Comparison of ENCODE assay signal across 11 cellular contexts in the genomic region with DNA sequence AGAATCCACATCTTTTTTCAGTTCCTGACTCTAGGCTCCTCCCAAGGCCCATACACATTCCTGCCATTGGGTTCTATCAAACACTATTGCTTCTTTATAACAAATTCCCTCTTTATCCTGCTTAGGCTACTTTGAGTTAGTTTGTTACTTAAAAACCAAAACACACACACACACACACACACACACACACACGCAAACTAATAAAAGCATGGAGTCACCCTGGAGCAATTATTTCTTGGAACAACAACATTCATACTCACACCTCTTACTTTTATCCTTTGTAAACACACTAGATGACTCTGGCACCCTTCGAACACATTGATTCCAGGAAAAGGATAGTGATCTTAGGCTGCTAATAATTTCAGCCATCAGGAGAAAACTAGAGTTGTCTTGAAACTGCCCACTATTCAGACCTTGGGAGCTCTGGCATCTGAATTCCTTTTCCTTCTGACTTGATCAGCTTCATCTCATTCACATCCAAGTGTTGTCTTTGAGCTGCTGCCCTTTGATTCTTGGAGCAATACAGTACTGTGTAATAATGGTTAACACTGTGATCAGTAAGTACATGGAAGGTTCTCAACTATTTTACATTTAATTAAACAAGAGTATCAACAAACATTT. TPM values are rescaled to one million over a fixed set of nuclear protein-coding genes. Genes with fewer than 3 reads are reported as not detected.
A peak's percentile ranks its signal among the peaks of the same experiment; 100 is the strongest.
DNase-seq lines count a peak whose midpoint lies in the region; ATAC-seq and TF ChIP-seq lines count a peak whose summit lies in the region.
"Had no signal": no experiment of that assay in that cellular context is flagged by ENCODE, and none has a peak within 500 bp of the region (broad histone marks: within the 10 kb centered on the region; RNA-seq: fewer than 3 reads in every experiment).

No MANE protein-coding gene starts in this region.

- H3K27me3 ChIP-seq in subcutaneous abdominal adipose tissue (ENCODE audit: control insufficient read depth in 5 of 5, insufficient read depth in 4 of 5, low read length in 5 of 5): no peaks in the 10 kb centered on the region

- H3K27me3 Mint-ChIP-seq in brain: peaks cover 13% of the 10 kb centered on the region
- H3K27me3 Mint-ChIP-seq: activated naive CD8-positive, alpha-beta T cell treated with anti-CD3 and anti-CD28 coated beads, Interleukin-2, amount 10 ng/mL, durations not matched to agents 7 days and 5 days had no signal

- H3K27ac ChIP-seq in HEK293 (ENCODE audit: extremely low read depth, low read depth, low read length): peak overlapping the region; percentile 1; the same call in 1 of the 2 replicates
- H3K27ac ChIP-seq in subcutaneous abdominal adipose tissue (ENCODE audit: low read depth, low read length): peak overlapping the region; percentile 47
- H3K27ac ChIP-seq: VCaP had no signal

- DNase-seq in kidney tubule cell (ENCODE audit: low spot score): peak; percentile 6
- no peak for DNase-seq in activated effector memory CD4-positive, alpha-beta T cell treated with anti-CD3 and anti-CD28 coated beads, Interleukin-2, amount 50 U/mL, for 16 hours
- DNase-seq: activated naive CD8-positive, alpha-beta T cell treated with anti-CD3 and anti-CD28 coated beads, Interleukin-2, amount 10 ng/mL, durations not matched to agents 7 days and 5 days; NCI-H345 had no signal

- ATAC-seq in HG03521 (IDR thresholded peaks at IDR 0.05; ENCODE audit: unreplicated experiment) (no peak), HG02623 (IDR thresholded peaks at IDR 0.05; ENCODE audit: unreplicated experiment) (no peak), HG03159 (IDR thresholded peaks at IDR 0.05; ENCODE audit: unreplicated experiment) (no peak)

- CTCF ChIA-PET in HEK293 (lab: Yijun Ruan, JAX): no interaction called here

- H3K36me3 ChIP-seq in HEK293 (ENCODE audit: control insufficient read depth in 2 of 2, insufficient read depth in 1 of 2, low read length in 2 of 2) (no peaks in the 10 kb centered on the region), subcutaneous abdominal adipose tissue (ENCODE audit: control insufficient read depth in 5 of 5, insufficient read depth in 5 of 5, low read length in 5 of 5) (no peaks in the 10 kb centered on the region)

- H3K4me3 Mint-ChIP-seq in brain: peak overlapping the region in 3 of 5 experiments; percentile 18 to 80 (median 79)
- H3K4me3 Mint-ChIP-seq: activated naive CD8-positive, alpha-beta T cell treated with anti-CD3 and anti-CD28 coated beads, Interleukin-2, amount 10 ng/mL, durations not matched to agents 7 days and 5 days had no signal

- H3K9me3 Mint-ChIP-seq in brain: no peaks in the 10 kb centered on the region
- H3K9me3 Mint-ChIP-seq: activated naive CD8-positive, alpha-beta T cell treated with anti-CD3 and anti-CD28 coated beads, Interleukin-2, amount 10 ng/mL, durations not matched to agents 7 days and 5 days had no signal

- H3K9ac ChIP-seq in subcutaneous abdominal adipose tissue (ENCODE audit: low read length in 5 of 5): peak overlapping the region in 1 of 5 donors; percentile 46

- TF ChIP-seq CTCF in HEK293 (tag by site-specific recombination; IDR thresholded peaks at IDR 0.05) (no peak), brain (conservative IDR thresholded peaks at IDR 0.05) (no peak)

- H3K4me1 Mint-ChIP-seq in brain: peaks cover 27% of the 10 kb centered on the region

- H3K36me3 Mint-ChIP-seq in brain: peaks cover 4% of the 10 kb centered on the region
- H3K36me3 Mint-ChIP-seq: activated naive CD8-positive, alpha-beta T cell treated with anti-CD3 and anti-CD28 coated beads, Interleukin-2, amount 10 ng/mL, durations not matched to agents 7 days and 5 days had no signal

- POLR2A ChIA-PET in HEK293 (lab: Yijun Ruan, JAX): no interaction called here

- H3K9me3 ChIP-seq in HEK293 (ENCODE audit: control insufficient read depth, insufficient read depth, low read depth, low read length): no peaks in the 10 kb centered on the region
- H3K9me3 ChIP-seq in subcutaneous abdominal adipose tissue (ENCODE audit: control insufficient read depth in 5 of 5, low read length in 5 of 5): no peaks in the 10 kb centered on the region

- H3K27ac Mint-ChIP-seq in brain: peak overlapping the region in 4 of 5 experiments; percentile 13 to 94 (median 89)
- H3K27ac Mint-ChIP-seq: activated naive CD8-positive, alpha-beta T cell treated with anti-CD3 and anti-CD28 coated beads, Interleukin-2, amount 10 ng/mL, durations not matched to agents 7 days and 5 days had no signal

- H3K4me3 ChIP-seq in HEK293 (ENCODE audit: low read depth, low read length) (no peak overlapping the region), subcutaneous abdominal adipose tissue (ENCODE audit: low read depth in 1 of 5, low read length in 5 of 5) (no peak overlapping the region)

- no peaks in the 10 kb centered on the region for H3K4me1 ChIP-seq in HEK293 (ENCODE audit: control insufficient read depth, insufficient read depth, low read length)
- H3K4me1 ChIP-seq in subcutaneous abdominal adipose tissue (ENCODE audit: control insufficient read depth in 5 of 5, insufficient read depth in 5 of 5, low read length in 5 of 5): peaks cover 3 to 21% (median 15%) of the 10 kb centered on the region in 5 donors

TF ChIP-seq in HEK293, 187 proteins besides CTCF, POLR2A, EP300 and RAD21:
- TF ChIP-seq ZBTB20 (tag by site-specific recombination; IDR thresholded peaks at IDR 0.05) (peak; percentile 78), ZNF423 (tag by site-specific recombination; IDR thresholded peaks at IDR 0.05) (no peak), PRDM1 (tag by site-specific recombination; IDR thresholded peaks at IDR 0.05) (no peak), ZBTB17 (tag by site-specific recombination; IDR thresholded peaks at IDR 0.05) (peak; percentile 55; the same call in 1 of the 2 replicates), ZNF335 (tag by site-specific recombination; conservative IDR thresholded peaks at IDR 0.05) (peak; percentile 23; the same call in 1 of the 2 replicates)
- TF ChIP-seq, protein P1, sequence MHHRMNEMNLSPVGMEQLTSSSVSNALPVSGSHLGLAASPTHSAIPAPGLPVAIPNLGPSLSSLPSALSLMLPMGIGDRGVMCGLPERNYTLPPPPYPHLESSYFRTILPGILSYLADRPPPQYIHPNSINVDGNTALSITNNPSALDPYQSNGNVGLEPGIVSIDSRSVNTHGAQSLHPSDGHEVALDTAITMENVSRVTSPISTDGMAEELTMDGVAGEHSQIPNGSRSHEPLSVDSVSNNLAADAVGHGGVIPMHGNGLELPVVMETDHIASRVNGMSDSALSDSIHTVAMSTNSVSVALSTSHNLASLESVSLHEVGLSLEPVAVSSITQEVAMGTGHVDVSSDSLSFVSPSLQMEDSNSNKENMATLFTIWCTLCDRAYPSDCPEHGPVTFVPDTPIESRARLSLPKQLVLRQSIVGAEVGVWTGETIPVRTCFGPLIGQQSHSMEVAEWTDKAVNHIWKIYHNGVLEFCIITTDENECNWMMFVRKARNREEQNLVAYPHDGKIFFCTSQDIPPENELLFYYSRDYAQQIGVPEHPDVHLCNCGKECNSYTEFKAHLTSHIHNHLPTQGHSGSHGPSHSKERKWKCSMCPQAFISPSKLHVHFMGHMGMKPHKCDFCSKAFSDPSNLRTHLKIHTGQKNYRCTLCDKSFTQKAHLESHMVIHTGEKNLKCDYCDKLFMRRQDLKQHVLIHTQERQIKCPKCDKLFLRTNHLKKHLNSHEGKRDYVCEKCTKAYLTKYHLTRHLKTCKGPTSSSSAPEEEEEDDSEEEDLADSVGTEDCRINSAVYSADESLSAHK (tag by site-specific recombination; IDR thresholded peaks at IDR 0.05): peak; percentile 47; the same call in 1 of the 2 replicates
- TF ChIP-seq, protein P2, sequence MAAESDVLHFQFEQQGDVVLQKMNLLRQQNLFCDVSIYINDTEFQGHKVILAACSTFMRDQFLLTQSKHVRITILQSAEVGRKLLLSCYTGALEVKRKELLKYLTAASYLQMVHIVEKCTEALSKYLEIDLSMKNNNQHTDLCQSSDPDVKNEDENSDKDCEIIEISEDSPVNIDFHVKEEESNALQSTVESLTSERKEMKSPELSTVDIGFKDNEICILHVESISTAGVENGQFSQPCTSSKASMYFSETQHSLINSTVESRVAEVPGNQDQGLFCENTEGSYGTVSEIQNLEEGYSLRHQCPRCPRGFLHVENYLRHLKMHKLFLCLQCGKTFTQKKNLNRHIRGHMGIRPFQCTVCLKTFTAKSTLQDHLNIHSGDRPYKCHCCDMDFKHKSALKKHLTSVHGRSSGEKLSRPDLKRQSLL (tag by site-specific recombination; IDR thresholded peaks at IDR 0.05): 0 out of 2 replicates have a peak, but pooled peaks have one; percentile 30
- TF ChIP-seq, protein P3, sequence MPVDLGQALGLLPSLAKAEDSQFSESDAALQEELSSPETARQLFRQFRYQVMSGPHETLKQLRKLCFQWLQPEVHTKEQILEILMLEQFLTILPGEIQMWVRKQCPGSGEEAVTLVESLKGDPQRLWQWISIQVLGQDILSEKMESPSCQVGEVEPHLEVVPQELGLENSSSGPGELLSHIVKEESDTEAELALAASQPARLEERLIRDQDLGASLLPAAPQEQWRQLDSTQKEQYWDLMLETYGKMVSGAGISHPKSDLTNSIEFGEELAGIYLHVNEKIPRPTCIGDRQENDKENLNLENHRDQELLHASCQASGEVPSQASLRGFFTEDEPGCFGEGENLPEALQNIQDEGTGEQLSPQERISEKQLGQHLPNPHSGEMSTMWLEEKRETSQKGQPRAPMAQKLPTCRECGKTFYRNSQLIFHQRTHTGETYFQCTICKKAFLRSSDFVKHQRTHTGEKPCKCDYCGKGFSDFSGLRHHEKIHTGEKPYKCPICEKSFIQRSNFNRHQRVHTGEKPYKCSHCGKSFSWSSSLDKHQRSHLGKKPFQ (tag by site-specific recombination; IDR thresholded peaks at IDR 0.05): 0 out of 2 replicates have a peak, but pooled peaks have one; percentile 40
- TF ChIP-seq, protein P4, sequence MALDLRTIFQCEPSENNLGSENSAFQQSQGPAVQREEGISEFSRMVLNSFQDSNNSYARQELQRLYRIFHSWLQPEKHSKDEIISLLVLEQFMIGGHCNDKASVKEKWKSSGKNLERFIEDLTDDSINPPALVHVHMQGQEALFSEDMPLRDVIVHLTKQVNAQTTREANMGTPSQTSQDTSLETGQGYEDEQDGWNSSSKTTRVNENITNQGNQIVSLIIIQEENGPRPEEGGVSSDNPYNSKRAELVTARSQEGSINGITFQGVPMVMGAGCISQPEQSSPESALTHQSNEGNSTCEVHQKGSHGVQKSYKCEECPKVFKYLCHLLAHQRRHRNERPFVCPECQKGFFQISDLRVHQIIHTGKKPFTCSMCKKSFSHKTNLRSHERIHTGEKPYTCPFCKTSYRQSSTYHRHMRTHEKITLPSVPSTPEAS (tag by site-specific recombination; IDR thresholded peaks at IDR 0.05): peak; percentile 86

RNA-seq across cellular contexts. Expression of a gene that starts 2.6 kb away (rescaled TPM):
- polyA plus RNA-seq in brain (ENCODE audit: insufficient read depth, low read depth, low replicate concordance): 14.2 TPM
